ENCODE assay signal across 26 cellular contexts in genomic region chr1:115363171-115363570, GRCh38. TPM values are rescaled to one million over a fixed set of nuclear protein-coding genes. Genes with fewer than 3 reads are reported as not detected.
"Had no signal": no experiment of that assay in that cellular context is flagged by ENCODE, and none has a peak within 500 bp of the region (broad histone marks: within the 10 kb centered on the region; RNA-seq: fewer than 3 reads in every experiment).

No MANE protein-coding gene starts in this region.

- H3K36me3 ChIP-seq: left lung, sigmoid colon, upper lobe of left lung had no signal

- H3K4me1 ChIP-seq: left lung had no signal

- H3K4me3 ChIP-seq: hepatocyte, left lung, sigmoid colon, smooth muscle cell, testis, upper lobe of left lung had no signal

- DNase-seq: activated CD4-positive, alpha-beta memory T cell treated with anti-CD3 and anti-CD28 coated beads for 36 hours; activated CD4-positive, alpha-beta T cell treated with anti-CD3 and anti-CD28 coated beads for 48 hours; activated effector memory CD4-positive, alpha-beta T cell treated with Interleukin-2 at 50 U/mL for 16 hours; activated naive CD4-positive, alpha-beta T cell treated with anti-CD3 and anti-CD28 coated beads for 36 hours; activated naive CD8-positive, alpha-beta T cell treated with anti-CD3 and anti-CD28 coated beads, Interleukin-2, amount 10 ng/mL, durations not matched to agents 7 days and 5 days; activated T-cell treated with anti-CD3 and anti-CD28 coated beads, Interleukin-2, amount 50 U/mL, for 72 hours; amniotic stem cell; cerebellar nuclear complex; effector CD4-positive, alpha-beta T cell; foreskin fibroblast; immature natural killer cell; kidney glomerular epithelial cell; left lung; mammary epithelial cell; natural killer cell; sigmoid colon; stimulated activated CD4-positive, alpha-beta T cell treated with anti-CD3 and anti-CD28 coated beads, Interleukin-4, amount 100 ng/mL, for 1 hour; stimulated activated naive CD4-positive, alpha-beta T cell; T-helper 17 cell; testis; upper lobe of left lung had no signal

- H3K4me3 Mint-ChIP-seq: activated CD4-positive, alpha-beta memory T cell treated with anti-CD3 and anti-CD28 coated beads for 36 hours; activated naive CD4-positive, alpha-beta T cell treated with anti-CD3 and anti-CD28 coated beads for 36 hours; activated naive CD8-positive, alpha-beta T cell treated with anti-CD3 and anti-CD28 coated beads, Interleukin-2, amount 10 ng/mL, durations not matched to agents 7 days and 5 days; activated T-cell treated with anti-CD3 and anti-CD28 coated beads, Interleukin-2, amount 50 U/mL, for 72 hours; dendritic cell treated with granulocyte-macrophage colony-stimulating factor and Interleukin-4, amounts not matched to agents 40 ng/mL and 50 ng/mL, for 4 days; immature natural killer cell; mesothelial cell of epicardium; natural killer cell; T-helper 17 cell had no signal

- H3K27ac Mint-ChIP-seq: activated CD4-positive, alpha-beta memory T cell treated with anti-CD3 and anti-CD28 coated beads for 36 hours; activated naive CD4-positive, alpha-beta T cell treated with anti-CD3 and anti-CD28 coated beads for 36 hours; activated naive CD8-positive, alpha-beta T cell treated with anti-CD3 and anti-CD28 coated beads, Interleukin-2, amount 10 ng/mL, durations not matched to agents 7 days and 5 days; dendritic cell treated with granulocyte-macrophage colony-stimulating factor and Interleukin-4, amounts not matched to agents 40 ng/mL and 50 ng/mL, for 4 days; immature natural killer cell; mesothelial cell of epicardium; natural killer cell; T-helper 17 cell had no signal

- H3K4me1 Mint-ChIP-seq: activated naive CD8-positive, alpha-beta T cell treated with anti-CD3 and anti-CD28 coated beads, Interleukin-2, amount 10 ng/mL, durations not matched to agents 7 days and 5 days; immature natural killer cell; natural killer cell; T-helper 17 cell had no signal

- ATAC-seq: activated T-cell treated with anti-CD3 and anti-CD28 coated beads, Interleukin-2, amount 50 U/mL, for 72 hours; natural killer cell; T-helper 17 cell had no signal

- H3K27ac ChIP-seq: left lung, upper lobe of left lung had no signal

- H3K9me3 ChIP-seq: testis had no signal

- H3K27me3 ChIP-seq: hepatocyte, left lung, sigmoid colon, testis, upper lobe of left lung had no signal

- H3K27me3 Mint-ChIP-seq: activated CD4-positive, alpha-beta memory T cell treated with anti-CD3 and anti-CD28 coated beads for 36 hours had no signal

- H3K36me3 Mint-ChIP-seq: activated CD4-positive, alpha-beta memory T cell treated with anti-CD3 and anti-CD28 coated beads for 36 hours; activated naive CD8-positive, alpha-beta T cell treated with anti-CD3 and anti-CD28 coated beads, Interleukin-2, amount 10 ng/mL, durations not matched to agents 7 days and 5 days; immature natural killer cell; natural killer cell had no signal

RNA-seq across cellular contexts. Expression of gene NGF, which starts 25.1 kb away (rescaled TPM):
- total RNA-seq: activated CD4-positive, alpha-beta memory T cell treated with anti-CD3 and anti-CD28 coated beads for 36 hours; activated naive CD4-positive, alpha-beta T cell treated with anti-CD3 and anti-CD28 coated beads for 36 hours; activated naive CD8-positive, alpha-beta T cell treated with anti-CD3 and anti-CD28 coated beads, Interleukin-2, amount 10 ng/mL, durations not matched to agents 7 days and 5 days; activated T-cell treated with anti-CD3 and anti-CD28 coated beads, Interleukin-2, amount 50 U/mL, for 72 hours; natural killer cell; renal cortical epithelial cell; T-helper 17 cell had no signal
